27 cellular contexts compared by ENCODE assay signal in the genomic region with DNA sequence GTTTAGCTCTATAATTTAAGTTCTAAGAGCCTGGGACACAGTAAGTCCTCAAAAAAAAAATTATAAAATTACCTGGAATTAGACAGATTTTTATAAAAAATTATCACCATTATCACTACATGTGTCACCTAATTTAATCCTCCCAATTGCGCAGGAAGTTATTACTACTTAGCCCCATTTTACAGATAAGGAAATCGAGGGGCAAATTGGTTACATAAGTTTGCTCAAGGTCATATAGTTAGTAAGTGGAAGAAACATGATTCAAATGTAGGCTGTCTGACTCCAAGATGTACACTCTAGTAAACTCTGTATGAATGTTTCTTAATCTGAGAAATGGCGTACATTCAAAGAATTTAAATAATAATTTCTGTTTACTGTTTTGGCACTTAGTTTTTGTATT. TPM values are rescaled to one million over a fixed set of nuclear protein-coding genes. Genes with fewer than 3 reads are reported as not detected.
"Had no signal": no experiment of that assay in that cellular context is flagged by ENCODE, and none has a peak within 500 bp of the region (broad histone marks: within the 10 kb centered on the region; RNA-seq: fewer than 3 reads in every experiment).

No MANE protein-coding gene starts in this region.

- H3K27me3 ChIP-seq: vagina had no signal

- H3K4me3 ChIP-seq: esophagus muscularis mucosa, heart right ventricle, psoas muscle, smooth muscle cell, thyroid gland, upper lobe of left lung, vagina had no signal

- H3K27ac ChIP-seq: esophagus muscularis mucosa, foreskin keratinocyte, heart right ventricle, parathyroid adenoma, psoas muscle, stomach, thyroid gland, upper lobe of left lung, vagina had no signal

- H3K9me3 ChIP-seq: esophagus muscularis mucosa, heart right ventricle, psoas muscle, stomach, thyroid gland, upper lobe of left lung, vagina had no signal

- H3K4me3 Mint-ChIP-seq: activated naive CD4-positive, alpha-beta T cell treated with anti-CD3 and anti-CD28 coated beads, Interleukin-2, amount 10 ng/mL, durations not matched to agents 7 days and 5 days; mesothelial cell of epicardium had no signal

- H3K27ac Mint-ChIP-seq: activated CD4-positive, alpha-beta memory T cell treated with anti-CD3 and anti-CD28 coated beads for 36 hours; activated CD4-positive, alpha-beta T cell treated with anti-CD3 and anti-CD28 coated beads, Interleukin-2, amount 10 ng/mL, durations not matched to agents 24 days and 14 days; activated naive CD4-positive, alpha-beta T cell treated with anti-CD3 and anti-CD28 coated beads, Interleukin-2, amount 10 ng/mL, durations not matched to agents 7 days and 5 days; activated T-helper 1 cell treated with anti-CD3 and anti-CD28 coated beads, Interleukin-12 subunit alpha, Interleukin-12 subunit beta, Interleukin-2, Interleukin-4 antibody, amounts not matched to agents 30 ng/mL and 10 ng/mL and 1 ng/mL, durations not matched to agents 14 hours and 24 hours and 36 hours; mesothelial cell of epicardium; stimulated activated naive B cell treated with anti-CD40 and anti-IgM and Interleukin-4, amounts not matched to agents 10 μg/mL and 1 μg/mL and 100 μg/mL, for 72 hours had no signal

- H3K4me1 ChIP-seq: parathyroid adenoma had no signal

- H3K79me2 ChIP-seq: parathyroid adenoma had no signal

- H3K9ac ChIP-seq: parathyroid adenoma had no signal

- H2AFZ ChIP-seq: parathyroid adenoma had no signal

- ATAC-seq: foreskin keratinocyte; heart right ventricle; psoas muscle; stimulated activated naive B cell treated with anti-CD40 and anti-IgM and Interleukin-4, amounts not matched to agents 10 μg/mL and 1 μg/mL and 100 μg/mL, for 72 hours had no signal

- H3K4me2 ChIP-seq: smooth muscle cell had no signal

- H3K9me3 Mint-ChIP-seq: activated CD4-positive, alpha-beta memory T cell treated with anti-CD3 and anti-CD28 coated beads for 36 hours; activated CD4-positive, alpha-beta T cell treated with anti-CD3 and anti-CD28 coated beads, Interleukin-2, amount 10 ng/mL, durations not matched to agents 24 days and 14 days; activated naive CD4-positive, alpha-beta T cell treated with anti-CD3 and anti-CD28 coated beads, Interleukin-2, amount 10 ng/mL, durations not matched to agents 7 days and 5 days; activated T-helper 1 cell treated with anti-CD3 and anti-CD28 coated beads, Interleukin-12 subunit alpha, Interleukin-12 subunit beta, Interleukin-2, Interleukin-4 antibody, amounts not matched to agents 30 ng/mL and 10 ng/mL and 1 ng/mL, durations not matched to agents 14 hours and 24 hours and 36 hours; mesothelial cell of epicardium; naive B cell; neural crest cell; stimulated activated naive B cell treated with anti-CD40 and anti-IgM and Interleukin-4, amounts not matched to agents 10 μg/mL and 1 μg/mL and 100 μg/mL, for 72 hours had no signal

- DNase-seq: activated CD4-positive, alpha-beta memory T cell treated with anti-CD3 and anti-CD28 coated beads for 36 hours; activated CD4-positive, alpha-beta T cell treated with anti-CD3 and anti-CD28 coated beads, Interleukin-2, amount 10 ng/mL, durations not matched to agents 24 days and 14 days; activated CD4-positive, CD25-positive, alpha-beta regulatory T cell treated with anti-CD3 and anti-CD28 coated beads, Interleukin-2, amount 50 U/mL, for 72 hours; activated CD8-positive, alpha-beta memory T cell treated with anti-CD3 and anti-CD28 coated beads, Interleukin-2, amount 50 U/mL, for 4 hours; activated gamma-delta T cell; activated naive CD4-positive, alpha-beta T cell treated with anti-CD3 and anti-CD28 coated beads, Interleukin-2, amount 10 ng/mL, durations not matched to agents 7 days and 5 days; activated T-cell treated with anti-CD3 and anti-CD28 coated beads, Interleukin-2, amount 50 U/mL, for 1 hour; amygdala; caudate nucleus; foreskin keratinocyte; heart right ventricle; naive B cell; nucleus accumbens; psoas muscle; stimulated activated CD4-positive, alpha-beta T cell treated with anti-CD3 and anti-CD28 coated beads, Interleukin-1b, Interleukin-23, amount 100 ng/mL, for 48 hours; stimulated activated naive B cell treated with anti-CD40 and anti-IgM and Interleukin-4, amounts not matched to agents 10 μg/mL and 1 μg/mL and 100 μg/mL, for 72 hours; stomach; thyroid gland; upper lobe of left lung had no signal

RNA-seq across cellular contexts. Expression of a gene that starts 14.1 kb away (rescaled TPM):
- total RNA-seq: esophagus muscularis mucosa, foreskin keratinocyte, lower leg skin, mesothelial cell of epicardium, psoas muscle, smooth muscle cell, stomach, thyroid gland, upper lobe of left lung, vagina had no signal
